39 cellular contexts compared by ENCODE assay signal in genomic region chr1:53984701-53985100, GRCh38. TPM values are rescaled to one million over a fixed set of nuclear protein-coding genes. Genes with fewer than 3 reads are reported as not detected.
"Had no signal": no experiment of that assay in that cellular context is flagged by ENCODE, and none has a peak within 500 bp of the region (broad histone marks: within the 10 kb centered on the region; RNA-seq: fewer than 3 reads in every experiment).

No MANE protein-coding gene starts in this region.

- H3K4me2 ChIP-seq: neural progenitor cell, smooth muscle cell had no signal

- H3K4me1 ChIP-seq: parathyroid adenoma had no signal

- FAIRE-seq: islet of Langerhans, kidney had no signal

- H3K4me3 Mint-ChIP-seq: immature natural killer cell; mesothelial cell of epicardium; naive B cell; natural killer cell; nephron progenitor cell; neural progenitor cell; stimulated activated memory B cell treated with anti-CD40 and anti-IgM and Interleukin-4, amounts not matched to agents 10 μg/mL and 1 μg/mL and 100 μg/mL, for 72 hours; stimulated activated naive CD8-positive, alpha-beta T cell treated with anti-CD3 and anti-CD28 coated beads, Interleukin-15, amount 100 ng/mL, for 72 hours had no signal

- H3K36me3 Mint-ChIP-seq: immature natural killer cell; mesothelial cell of epicardium; naive B cell; natural killer cell; neural progenitor cell; stimulated activated memory B cell treated with anti-CD40 and anti-IgM and Interleukin-4, amounts not matched to agents 10 μg/mL and 1 μg/mL and 100 μg/mL, for 72 hours had no signal

- H3K4me1 Mint-ChIP-seq: immature natural killer cell, natural killer cell had no signal

- H2AFZ ChIP-seq: neural progenitor cell, parathyroid adenoma had no signal

- H3K9ac ChIP-seq: neural progenitor cell, parathyroid adenoma had no signal

- H3K36me3 ChIP-seq: left lung, lower lobe of right lung, neural progenitor cell, neutrophil, right atrium auricular region, right lobe of liver, tibial nerve, upper lobe of left lung, vagina had no signal

- H3K27ac ChIP-seq: left lung, lower lobe of right lung, neural progenitor cell, neutrophil, parathyroid adenoma, right atrium auricular region, right lobe of liver, tibial nerve, upper lobe of left lung, vagina had no signal

- H3K4me3 ChIP-seq: left lung, lower lobe of right lung, neural progenitor cell, right atrium auricular region, right lobe of liver, smooth muscle cell, tibial nerve, upper lobe of left lung, vagina had no signal

- H3K27ac Mint-ChIP-seq: immature natural killer cell; mesothelial cell of epicardium; natural killer cell; nephron progenitor cell; neural progenitor cell; progenitor cell of endocrine pancreas; stimulated activated memory B cell treated with anti-CD40 and anti-IgM and Interleukin-4, amounts not matched to agents 10 μg/mL and 1 μg/mL and 100 μg/mL, for 72 hours; stimulated activated naive CD8-positive, alpha-beta T cell treated with anti-CD3 and anti-CD28 coated beads, Interleukin-15, amount 100 ng/mL, for 72 hours had no signal

- ATAC-seq: left colon; left lung; lower lobe of right lung; natural killer cell; right lobe of liver; stimulated activated memory B cell treated with anti-CD40 and anti-IgM and Interleukin-4, amounts not matched to agents 10 μg/mL and 1 μg/mL and 100 μg/mL, for 72 hours; stimulated activated naive CD8-positive, alpha-beta T cell treated with anti-CD3 and anti-CD28 coated beads, Interleukin-15, amount 100 ng/mL, for 72 hours had no signal

- H3K9me3 ChIP-seq: left lung, lower lobe of right lung, neutrophil, right atrium auricular region, right lobe of liver, tibial nerve, upper lobe of left lung, vagina had no signal

- DNase-seq: immature natural killer cell; kidney; left colon; left lung; lower lobe of right lung; mammary epithelial cell; mesenchymal stem cell; naive B cell; natural killer cell; nephron progenitor cell; occipital lobe; right lobe of liver; stimulated activated CD4-positive, alpha-beta T cell treated with anti-CD3 and anti-CD28 coated beads, Interleukin-1b, Interleukin-23, amount 100 ng/mL, for 48 hours; stimulated activated CD4-positive, alpha-beta T cell treated with anti-CD3 and anti-CD28 coated beads, Interleukin-2, amount 100 ng/mL, for 48 hours; stimulated activated CD4-positive, alpha-beta T cell treated with anti-CD3 and anti-CD28 coated beads, Interleukin-4, amount 100 ng/mL, for 4 hours; stimulated activated CD8-positive, alpha-beta memory T cell treated with anti-CD3 and anti-CD28 coated beads, Interleukin-4, amount 100 ng/mL, for 48 hours; stimulated activated naive CD4-positive, alpha-beta T cell treated with Interleukin-2 at 50 U/mL for 16 hours; stimulated activated naive CD8-positive, alpha-beta T cell treated with anti-CD3 and anti-CD28 coated beads, Interleukin-15, amount 100 ng/mL, for 72 hours; substantia nigra; upper lobe of left lung had no signal

- H3K27me3 ChIP-seq: left lung, neural progenitor cell, neutrophil, right atrium auricular region, right lobe of liver, tibial nerve, upper lobe of left lung, vagina had no signal

- H3K79me2 ChIP-seq: parathyroid adenoma had no signal

- H3K9me3 Mint-ChIP-seq: mesothelial cell of epicardium; naive B cell; natural killer cell; nephron progenitor cell; neural progenitor cell; stimulated activated naive CD8-positive, alpha-beta T cell treated with anti-CD3 and anti-CD28 coated beads, Interleukin-15, amount 100 ng/mL, for 72 hours had no signal

RNA-seq across cellular contexts. Expression of gene LDLRAD1, which starts 33.3 kb away (rescaled TPM):
- total RNA-seq: kidney, left colon, liver, mammary epithelial cell, mesothelial cell of epicardium, mononuclear cell, natural killer cell, occipital lobe, osteocyte, pulmonary artery endothelial cell, renal cortical epithelial cell, right atrium auricular region, skeletal muscle tissue, smooth muscle cell, temporal lobe, tibial nerve, urinary bladder, vagina had no signal
- polyA plus RNA-seq: immature natural killer cell, liver, mammary epithelial cell, smooth muscle cell, urinary bladder had no signal
